Comparison of ENCODE assay signal across 2 cellular contexts in the genomic region with DNA sequence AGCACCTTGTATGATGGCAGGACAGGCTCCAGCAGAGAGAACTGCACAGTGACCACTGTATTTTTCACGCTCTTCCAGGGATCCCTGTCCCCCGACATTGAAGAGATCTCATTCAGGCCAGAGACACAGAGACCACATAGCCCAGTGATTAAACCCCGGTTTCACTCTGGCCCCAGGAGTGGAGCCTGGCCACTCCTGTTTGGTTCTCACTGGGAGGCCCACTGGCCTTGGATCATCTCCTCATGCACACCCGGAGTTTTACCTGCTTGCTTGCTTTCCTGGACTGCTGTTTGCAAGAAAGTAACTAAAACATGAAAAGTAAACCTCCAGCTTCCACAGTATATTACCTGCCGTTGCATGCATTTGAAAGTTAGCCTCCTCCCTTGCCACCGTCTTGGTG.
A peak's percentile ranks its signal among the peaks of the same experiment; 100 is the strongest.
TF ChIP-seq lines count a peak whose summit lies in the region.

No MANE protein-coding gene starts in this region.

TF ChIP-seq in HepG2, 621 proteins besides CTCF, POLR2A, EP300 and RAD21:
- no peak for TF ChIP-seq ZNF225 (CRISPR knock-in tag; IDR thresholded peaks at IDR 0.05)
- TF ChIP-seq BORCS8-MEF2B (CRISPR knock-in tag; IDR thresholded peaks at IDR 0.05), result 0 out of 2 replicates have a peak, but pooled peaks have one; percentile 35
- TF ChIP-seq, protein P1, sequence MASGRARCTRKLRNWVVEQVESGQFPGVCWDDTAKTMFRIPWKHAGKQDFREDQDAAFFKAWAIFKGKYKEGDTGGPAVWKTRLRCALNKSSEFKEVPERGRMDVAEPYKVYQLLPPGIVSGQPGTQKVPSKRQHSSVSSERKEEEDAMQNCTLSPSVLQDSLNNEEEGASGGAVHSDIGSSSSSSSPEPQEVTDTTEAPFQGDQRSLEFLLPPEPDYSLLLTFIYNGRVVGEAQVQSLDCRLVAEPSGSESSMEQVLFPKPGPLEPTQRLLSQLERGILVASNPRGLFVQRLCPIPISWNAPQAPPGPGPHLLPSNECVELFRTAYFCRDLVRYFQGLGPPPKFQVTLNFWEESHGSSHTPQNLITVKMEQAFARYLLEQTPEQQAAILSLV (CRISPR knock-in tag; IDR thresholded peaks at IDR 0.05; ENCODE audit: borderline replicate concordance), result no peak
- TF ChIP-seq, protein P2, sequence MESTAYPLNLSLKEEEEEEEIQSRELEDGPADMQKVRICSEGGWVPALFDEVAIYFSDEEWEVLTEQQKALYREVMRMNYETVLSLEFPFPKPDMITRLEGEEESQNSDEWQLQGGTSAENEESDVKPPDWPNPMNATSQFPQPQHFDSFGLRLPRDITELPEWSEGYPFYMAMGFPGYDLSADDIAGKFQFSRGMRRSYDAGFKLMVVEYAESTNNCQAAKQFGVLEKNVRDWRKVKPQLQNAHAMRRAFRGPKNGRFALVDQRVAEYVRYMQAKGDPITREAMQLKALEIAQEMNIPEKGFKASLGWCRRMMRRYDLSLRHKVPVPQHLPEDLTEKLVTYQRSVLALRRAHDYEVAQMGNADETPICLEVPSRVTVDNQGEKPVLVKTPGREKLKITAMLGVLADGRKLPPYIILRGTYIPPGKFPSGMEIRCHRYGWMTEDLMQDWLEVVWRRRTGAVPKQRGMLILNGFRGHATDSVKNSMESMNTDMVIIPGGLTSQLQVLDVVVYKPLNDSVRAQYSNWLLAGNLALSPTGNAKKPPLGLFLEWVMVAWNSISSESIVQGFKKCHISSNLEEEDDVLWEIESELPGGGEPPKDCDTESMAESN (CRISPR knock-in tag; conservative IDR thresholded peaks at IDR 0.05), result no peak
- no peak for TF ChIP-seq FOXM1 (CRISPR knock-in tag; IDR thresholded peaks at IDR 0.05)
- TF ChIP-seq ATF7 (IDR thresholded peaks at IDR 0.05), result no peak
- no peak for TF ChIP-seq ATF7 (CRISPR knock-in tag; IDR thresholded peaks at IDR 0.05)
- no peak for TF ChIP-seq GFI1 (CRISPR knock-in tag; IDR thresholded peaks at IDR 0.05; ENCODE audit: borderline replicate concordance)
- TF ChIP-seq PHF20 (CRISPR knock-in tag; IDR thresholded peaks at IDR 0.05), result no peak
- TF ChIP-seq, protein P3, sequence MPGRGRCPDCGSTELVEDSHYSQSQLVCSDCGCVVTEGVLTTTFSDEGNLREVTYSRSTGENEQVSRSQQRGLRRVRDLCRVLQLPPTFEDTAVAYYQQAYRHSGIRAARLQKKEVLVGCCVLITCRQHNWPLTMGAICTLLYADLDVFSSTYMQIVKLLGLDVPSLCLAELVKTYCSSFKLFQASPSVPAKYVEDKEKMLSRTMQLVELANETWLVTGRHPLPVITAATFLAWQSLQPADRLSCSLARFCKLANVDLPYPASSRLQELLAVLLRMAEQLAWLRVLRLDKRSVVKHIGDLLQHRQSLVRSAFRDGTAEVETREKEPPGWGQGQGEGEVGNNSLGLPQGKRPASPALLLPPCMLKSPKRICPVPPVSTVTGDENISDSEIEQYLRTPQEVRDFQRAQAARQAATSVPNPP (CRISPR knock-in tag; IDR thresholded peaks at IDR 0.05), result no peak
- TF ChIP-seq POLR2AphosphoS5 (IDR thresholded peaks at IDR 0.05; ENCODE audit: low read depth, low read length), result 0 out of 2 replicates have a peak, but pooled peaks have one; percentile 8

TF ChIP-seq in IMR-90, 13 proteins besides CTCF, POLR2A, EP300 and RAD21:
- TF ChIP-seq RFX5 (IDR thresholded peaks at IDR 0.05; ENCODE audit: low read depth, low read length), result no peak
- no peak for TF ChIP-seq BHLHE40 (IDR thresholded peaks at IDR 0.05; ENCODE audit: low read depth, low read length)
